17 cellular contexts compared by ENCODE assay signal in the genomic region with DNA sequence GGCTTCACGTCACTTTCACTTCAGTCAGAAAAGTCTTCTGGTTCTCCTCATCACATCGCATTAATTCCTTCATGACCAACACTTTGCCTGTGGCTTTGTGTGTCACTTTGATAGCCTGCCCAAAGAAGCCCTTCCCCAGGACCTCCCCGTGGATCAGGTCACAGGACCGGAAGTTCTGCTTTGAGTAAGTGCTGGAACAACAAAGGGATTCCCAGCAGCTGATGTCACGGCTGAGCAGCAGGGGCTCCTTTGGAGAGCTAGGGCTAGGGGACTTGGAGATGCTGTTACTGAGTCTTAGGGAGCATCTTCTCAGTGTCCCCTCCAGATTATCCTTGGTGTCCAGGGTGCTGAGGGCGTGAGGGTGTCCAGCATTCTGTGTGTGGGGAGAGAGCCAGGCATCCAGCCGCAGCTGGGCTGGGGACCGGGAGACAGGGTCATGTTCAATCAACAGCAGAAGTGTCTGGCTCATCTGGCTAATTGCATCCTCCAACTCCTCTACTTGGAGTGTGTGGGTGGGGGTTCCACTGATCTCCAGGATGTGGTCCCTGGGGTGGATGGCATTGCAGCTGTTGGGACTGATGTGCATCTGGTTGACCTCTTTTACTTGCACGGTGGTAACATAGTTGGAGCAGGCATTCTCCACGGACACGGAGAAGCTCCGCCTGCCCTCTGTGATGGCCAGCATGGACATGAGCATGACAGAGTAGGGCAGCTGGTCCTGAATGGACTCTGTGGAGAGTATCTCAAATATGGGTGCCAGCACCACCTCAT. TPM values are rescaled to one million over a fixed set of nuclear protein-coding genes. Genes with fewer than 3 reads are reported as not detected.
A peak's percentile ranks its signal among the peaks of the same experiment; 100 is the strongest.
DNase-seq lines count a peak whose midpoint lies in the region; ATAC-seq and TF ChIP-seq lines count a peak whose summit lies in the region.
"Had no signal": no experiment of that assay in that cellular context is flagged by ENCODE, and none has a peak within 500 bp of the region (broad histone marks: within the 10 kb centered on the region; RNA-seq: fewer than 3 reads in every experiment).

No MANE protein-coding gene starts in this region.

- no peaks in the 10 kb centered on the region for H3K9me3 Mint-ChIP-seq in CD4-positive, alpha-beta T cell
- H3K9me3 Mint-ChIP-seq: activated naive CD4-positive, alpha-beta T cell treated with anti-CD3 and anti-CD28 coated beads for 36 hours had no signal

- H3K27me3 Mint-ChIP-seq in CD4-positive, alpha-beta T cell = no peaks in the 10 kb centered on the region

- POLR2A ChIA-PET in CD4-positive, alpha-beta T cell (lab: Charles Lee) = no interaction called here

- no peaks in the 10 kb centered on the region for H3K27me3 ChIP-seq in NT2/D1 (ENCODE audit: insufficient read depth, insufficient read length)
- H3K27me3 ChIP-seq in CD4-positive, alpha-beta T cell (ENCODE audit: control insufficient read depth, insufficient read depth, low read length) = no peaks in the 10 kb centered on the region

- H3K36me3 Mint-ChIP-seq in CD4-positive, alpha-beta T cell (ENCODE audit: low read depth) = no peaks in the 10 kb centered on the region
- H3K36me3 Mint-ChIP-seq: brain, CD14-positive monocyte had no signal

- no peaks in the 10 kb centered on the region for H3K9me3 ChIP-seq in NT2/D1 (ENCODE audit: insufficient read depth, low read length)
- H3K9me3 ChIP-seq in CD4-positive, alpha-beta T cell (ENCODE audit: control insufficient read depth, low read length) = no peaks in the 10 kb centered on the region

- no peaks in the 10 kb centered on the region for H3K4me1 ChIP-seq in NT2/D1 (ENCODE audit: insufficient read depth, insufficient read length)

- no peak for TF ChIP-seq CTCF in fibroblast of the aortic adventitia (IDR thresholded peaks at IDR 0.05; ENCODE audit: insufficient read depth, low read length)
- TF ChIP-seq CTCF in CD4-positive, alpha-beta T cell (IDR thresholded peaks at IDR 0.05) = no peak

- ATAC-seq in GM21619 (IDR thresholded peaks at IDR 0.05; ENCODE audit: unreplicated experiment) = no peak
- no peak for ATAC-seq in CD4-positive, alpha-beta T cell (ENCODE audit: poor library complexity)
- ATAC-seq: GM12878, HCT116 had no signal

- H3K36me3 ChIP-seq in NT2/D1 (ENCODE audit: insufficient read depth, insufficient read length, low read length) = no peaks in the 10 kb centered on the region

- CTCF ChIA-PET in CD4-positive, alpha-beta T cell (lab: Charles Lee) = no interaction called here

- peak; percentile 6 for DNase-seq in GM03348 (ENCODE audit: low spot score)
- peak; percentile 27 for DNase-seq in NT2/D1 (ENCODE audit: low read depth, low spot score)
- DNase-seq in fibroblast of the aortic adventitia (ENCODE audit: low read depth) = peak; percentile 13
- DNase-seq in retina = peak; percentile 6
- DNase-seq in NCI-H2107 (lab: John Stamatoyannopoulos, UW) = no peak
- DNase-seq in CD4-positive, alpha-beta T cell = no peak
- DNase-seq: activated CD4-positive, alpha-beta T cell treated with anti-CD3 and anti-CD28 coated beads for 48 hours; activated naive CD4-positive, alpha-beta T cell treated with anti-CD3 and anti-CD28 coated beads for 36 hours; NCI-H2081; NCI-H774; substantia nigra had no signal

- H3K27ac Mint-ChIP-seq in CD4-positive, alpha-beta T cell = no peak overlapping the region
- H3K27ac Mint-ChIP-seq: activated naive CD4-positive, alpha-beta T cell treated with anti-CD3 and anti-CD28 coated beads for 36 hours; brain; CD14-positive monocyte had no signal

- no peak overlapping the region for H3K9ac ChIP-seq in NT2/D1 (ENCODE audit: insufficient read length, low read depth)

- H3K4me3 ChIP-seq in NT2/D1 (ENCODE audit: insufficient read length, low read depth) = no peak overlapping the region
- H3K4me3 ChIP-seq in fibroblast of the aortic adventitia (ENCODE audit: low read depth, low read length) = no peak overlapping the region
- H3K4me3 ChIP-seq: GM12878 had no signal

- no peak overlapping the region for H3K27ac ChIP-seq in CD4-positive, alpha-beta T cell (ENCODE audit: low read depth, low read length)

- H3K4me1 Mint-ChIP-seq in CD4-positive, alpha-beta T cell (ENCODE audit: low read depth) = no peaks in the 10 kb centered on the region
- H3K4me1 Mint-ChIP-seq: brain, CD14-positive monocyte had no signal

- H3K4me3 Mint-ChIP-seq in CD4-positive, alpha-beta T cell = no peak overlapping the region
- H3K4me3 Mint-ChIP-seq: activated naive CD4-positive, alpha-beta T cell treated with anti-CD3 and anti-CD28 coated beads for 36 hours; brain; CD14-positive monocyte had no signal

- intact Hi-C loops in CD4-positive, alpha-beta T cell (cut with DNase I, micrococcal nuclease) = no loop called here

RNA-seq across cellular contexts. Expression of gene ARHGAP6, which starts 39.2 kb away (rescaled TPM):
- 16.9 and 20.9 TPM in 2 replicates for total RNA-seq in fibroblast of the aortic adventitia (ENCODE audit: low replicate concordance)
- total RNA-seq in CD4-positive, alpha-beta T cell = not detected
- total RNA-seq: activated naive CD4-positive, alpha-beta T cell treated with anti-CD3 and anti-CD28 coated beads for 36 hours; HT-29 had no signal

RNA-seq across cellular contexts. Expression of gene MSL3, which starts 53.1 kb away (rescaled TPM):
- 29.4 and 35.2 TPM in 2 replicates for total RNA-seq in fibroblast of the aortic adventitia (ENCODE audit: low replicate concordance)
- 100 to 1,000 TPM; 126 to 137 TPM for total RNA-seq in CD4-positive, alpha-beta T cell

Comparison
In these comparisons a context has a peak if more than half of its experiments do, and no peak if none do; other contexts are left out.
1. DNase-seq: peak in GM03348 (single experiment), NT2/D1 (single experiment), fibroblast of the aortic adventitia (single experiment) and retina (single experiment); none in NCI-H2107 (single experiment) and CD4-positive, alpha-beta T cell (0 of 10).
2. RNA of gene ARHGAP6, which starts 39.2 kb away (total RNA-seq): 16.9 to 20.9 TPM in fibroblast of the aortic adventitia; not detected in CD4-positive, alpha-beta T cell; every median in the first group is over 10 times any median in the second.